17 cellular contexts compared by ENCODE assay signal in genomic region chr2:233656443-233656842, GRCh38. TPM values are rescaled to one million over a fixed set of nuclear protein-coding genes. Genes with fewer than 3 reads are reported as not detected.
A peak's percentile ranks its signal among the peaks of the same experiment; 100 is the strongest.
DNase-seq lines count a peak whose midpoint lies in the region; ATAC-seq, FAIRE-seq and TF ChIP-seq lines count a peak whose summit lies in the region.
"Had no signal": no experiment of that assay in that cellular context is flagged by ENCODE, and none has a peak within 500 bp of the region (broad histone marks: within the 10 kb centered on the region; RNA-seq: fewer than 3 reads in every experiment).

No MANE protein-coding gene starts in this region.

- no peak overlapping the region for H3K27ac Mint-ChIP-seq in activated CD4-positive, alpha-beta T cell treated with anti-CD3 and anti-CD28 coated beads for 36 hours
- H3K27ac Mint-ChIP-seq in CD4-positive, alpha-beta T cell: no peak overlapping the region

- H3K27ac ChIP-seq in CD4-positive, alpha-beta T cell (ENCODE audit: low read depth, low read length): no peak overlapping the region
- H3K27ac ChIP-seq: 22Rv1 had no signal

- POLR2A ChIA-PET in activated CD4-positive, alpha-beta T cell treated with anti-CD3 and anti-CD28 coated beads for 36 hours (lab: Charles Lee): no interaction called here
- POLR2A ChIA-PET in CD4-positive, alpha-beta T cell (lab: Charles Lee): no interaction called here

- H3K4me3 Mint-ChIP-seq in activated CD4-positive, alpha-beta T cell treated with anti-CD3 and anti-CD28 coated beads for 36 hours: no peak overlapping the region
- H3K4me3 Mint-ChIP-seq in CD4-positive, alpha-beta T cell: no peak overlapping the region

- no peak for TF ChIP-seq CTCF in GM06990 (IDR thresholded peaks at IDR 0.05; ENCODE audit: insufficient read depth, low read length, poor library complexity, severe bottlenecking)
- no peak for TF ChIP-seq CTCF in CD4-positive, alpha-beta T cell (IDR thresholded peaks at IDR 0.05)

- no peaks in the 10 kb centered on the region for H3K27me3 ChIP-seq in GM06990 (replicated peaks; ENCODE audit: control insufficient read depth, insufficient read depth, low read length)
- peaks cover 4% of the 10 kb centered on the region for H3K27me3 ChIP-seq in CD4-positive, alpha-beta T cell (ENCODE audit: control insufficient read depth, insufficient read depth, low read length)

- no peaks in the 10 kb centered on the region for H3K36me3 ChIP-seq in GM06990 (ENCODE audit: control insufficient read depth, insufficient read depth, low read length)
- H3K36me3 ChIP-seq: HAP-1 had no signal

- H3K4me3 ChIP-seq in GM06990 (replicated peaks; ENCODE audit: low read depth, low read length): no peak overlapping the region
- H3K4me3 ChIP-seq: HAP-1 had no signal

- H3K36me3 Mint-ChIP-seq in activated CD4-positive, alpha-beta T cell treated with anti-CD3 and anti-CD28 coated beads for 36 hours (ENCODE audit: low read depth): no peaks in the 10 kb centered on the region
- no peaks in the 10 kb centered on the region for H3K36me3 Mint-ChIP-seq in CD4-positive, alpha-beta T cell (ENCODE audit: low read depth)

- peaks cover 18% of the 10 kb centered on the region for H3K27me3 Mint-ChIP-seq in activated CD4-positive, alpha-beta T cell treated with anti-CD3 and anti-CD28 coated beads for 36 hours
- H3K27me3 Mint-ChIP-seq in CD4-positive, alpha-beta T cell: peaks cover 29% of the 10 kb centered on the region

- peak; percentile 16 for DNase-seq in activated CD4-positive, alpha-beta T cell treated with anti-CD3 and anti-CD28 coated beads for 36 hours
- no peak for DNase-seq in activated CD4-positive, alpha-beta T cell treated with anti-CD3 and anti-CD28 coated beads for 4 hours
- DNase-seq in GM06990 (ENCODE audit: extremely low read depth, insufficient read length): peak; percentile 3
- DNase-seq in RCC 7860 (ENCODE audit: low spot score): no peak
- DNase-seq in myocyte (ENCODE audit: low read depth): peak; percentile 1
- no peak for DNase-seq in CD4-positive, alpha-beta T cell
- no peak for DNase-seq in globus pallidus (ENCODE audit: low spot score)
- DNase-seq: DMS53, GF-D8 had no signal

- ATAC-seq in activated CD4-positive, alpha-beta T cell treated with anti-CD3 and anti-CD28 coated beads for 36 hours: no peak
- no peak for ATAC-seq in GM19455 (IDR thresholded peaks at IDR 0.05; ENCODE audit: unreplicated experiment)
- ATAC-seq in CD4-positive, alpha-beta T cell (ENCODE audit: poor library complexity): no peak
- ATAC-seq: HepG2 had no signal

- H3K9me3 Mint-ChIP-seq in activated CD4-positive, alpha-beta T cell treated with anti-CD3 and anti-CD28 coated beads for 36 hours (ENCODE audit: low read depth): no peaks in the 10 kb centered on the region
- no peaks in the 10 kb centered on the region for H3K9me3 Mint-ChIP-seq in CD4-positive, alpha-beta T cell

- peak; percentile 53 for FAIRE-seq in RCC 7860 (lab: Jason Lieb, UNC)
- FAIRE-seq: HepG2 had no signal

- intact Hi-C loops in activated CD4-positive, alpha-beta T cell treated with anti-CD3 and anti-CD28 coated beads for 36 hours (cut with DNase I, micrococcal nuclease): no loop called here
- intact Hi-C loops in CD4-positive, alpha-beta T cell (cut with DNase I, micrococcal nuclease): no loop called here

- H3K4me1 Mint-ChIP-seq in activated CD4-positive, alpha-beta T cell treated with anti-CD3 and anti-CD28 coated beads for 36 hours: no peaks in the 10 kb centered on the region
- no peaks in the 10 kb centered on the region for H3K4me1 Mint-ChIP-seq in CD4-positive, alpha-beta T cell (ENCODE audit: low read depth)

- no peaks in the 10 kb centered on the region for H3K9me3 ChIP-seq in CD4-positive, alpha-beta T cell (ENCODE audit: control insufficient read depth, low read length)
- H3K9me3 ChIP-seq: HAP-1 had no signal

- CTCF ChIA-PET in activated CD4-positive, alpha-beta T cell treated with anti-CD3 and anti-CD28 coated beads for 36 hours (lab: Charles Lee): no interaction called here
- CTCF ChIA-PET in CD4-positive, alpha-beta T cell (lab: Charles Lee): no interaction called here

RNA-seq across cellular contexts. Expression of gene UGT1A9, which starts 15.3 kb away (rescaled TPM):
- not detected for total RNA-seq in activated CD4-positive, alpha-beta T cell treated with anti-CD3 and anti-CD28 coated beads for 36 hours
- not detected in 2 replicates for total RNA-seq in myocyte
- polyA plus RNA-seq in myocyte (2012): not detected
- not detected for total RNA-seq in CD4-positive, alpha-beta T cell
- total RNA-seq: A673, H1, HepG2, HT1080 had no signal
- polyA plus RNA-seq: BJ, H1 had no signal

RNA-seq across cellular contexts. Expression of gene UGT1A10, which starts 20.2 kb away (rescaled TPM):
- total RNA-seq in activated CD4-positive, alpha-beta T cell treated with anti-CD3 and anti-CD28 coated beads for 36 hours: not detected
- not detected in 2 replicates for total RNA-seq in myocyte
- not detected for polyA plus RNA-seq in myocyte (2012)
- total RNA-seq in CD4-positive, alpha-beta T cell: not detected
- total RNA-seq: A673, H1, HepG2, HT1080 had no signal
- polyA plus RNA-seq: BJ, H1, HepG2 had no signal

RNA-seq across cellular contexts. Expression of gene UGT1A7, which starts 25.3 kb away (rescaled TPM):
- not detected for total RNA-seq in activated CD4-positive, alpha-beta T cell treated with anti-CD3 and anti-CD28 coated beads for 36 hours
- not detected in 2 replicates for total RNA-seq in myocyte
- polyA plus RNA-seq in myocyte (2012): not detected
- not detected for total RNA-seq in CD4-positive, alpha-beta T cell
- total RNA-seq: A673, H1, HepG2, HT1080 had no signal
- polyA plus RNA-seq: BJ, H1, HepG2 had no signal

RNA-seq across cellular contexts. Expression of gene UGT1A6, which starts 36.2 kb away (rescaled TPM):
- total RNA-seq in activated CD4-positive, alpha-beta T cell treated with anti-CD3 and anti-CD28 coated beads for 36 hours: not detected
- total RNA-seq in myocyte: not detected in 2 replicates
- not detected for polyA plus RNA-seq in myocyte (2012)
- total RNA-seq in CD4-positive, alpha-beta T cell: not detected
- total RNA-seq: A673, H1, HepG2, HT1080 had no signal
- polyA plus RNA-seq: BJ, H1 had no signal

RNA-seq across cellular contexts. Expression of gene UGT1A8, which starts 39.0 kb away (rescaled TPM):
- not detected for total RNA-seq in activated CD4-positive, alpha-beta T cell treated with anti-CD3 and anti-CD28 coated beads for 36 hours
- total RNA-seq in myocyte: not detected in 2 replicates
- not detected for polyA plus RNA-seq in myocyte (2012)
- not detected for total RNA-seq in CD4-positive, alpha-beta T cell
- total RNA-seq: A673, H1, HepG2, HT1080 had no signal
- polyA plus RNA-seq: BJ, H1, HepG2 had no signal

Comparison
In these comparisons a context has a peak if more than half of its experiments do, and no peak if none do; other contexts are left out.
1. DNase-seq: peak in activated CD4-positive, alpha-beta T cell treated with anti-CD3 and anti-CD28 coated beads for 36 hours (single experiment), GM06990 (single experiment) and myocyte (single experiment); none in activated CD4-positive, alpha-beta T cell treated with anti-CD3 and anti-CD28 coated beads for 4 hours (0 of 2), RCC 7860 (single experiment), CD4-positive, alpha-beta T cell (0 of 10) and globus pallidus (single experiment).